2 cellular contexts compared by ENCODE assay signal in the genomic region with DNA sequence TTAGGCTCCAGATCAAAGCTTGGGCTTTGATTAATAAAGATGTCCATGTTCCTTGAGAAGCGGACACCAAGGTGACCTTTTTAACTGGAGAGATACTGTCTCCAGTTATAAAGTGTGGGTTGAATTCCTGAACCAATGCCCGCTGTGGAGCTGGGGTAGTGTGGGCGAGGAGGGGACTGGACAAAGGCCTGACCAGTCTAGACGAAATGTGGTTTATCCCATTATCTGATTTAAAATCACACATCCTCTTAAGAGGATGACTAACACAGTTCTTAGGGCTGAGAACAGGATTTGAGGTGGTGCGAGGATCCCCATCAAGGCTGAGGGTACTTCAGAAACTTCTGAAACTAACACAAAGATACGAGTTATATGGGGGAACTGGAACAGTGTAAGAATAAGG.
TF ChIP-seq lines count a peak whose summit lies in the region.

No MANE protein-coding gene starts in this region.

TF ChIP-seq in SK-N-SH, 30 proteins besides CTCF, POLR2A, EP300 and RAD21 (continued from another document):
- TF ChIP-seq, protein P1, sequence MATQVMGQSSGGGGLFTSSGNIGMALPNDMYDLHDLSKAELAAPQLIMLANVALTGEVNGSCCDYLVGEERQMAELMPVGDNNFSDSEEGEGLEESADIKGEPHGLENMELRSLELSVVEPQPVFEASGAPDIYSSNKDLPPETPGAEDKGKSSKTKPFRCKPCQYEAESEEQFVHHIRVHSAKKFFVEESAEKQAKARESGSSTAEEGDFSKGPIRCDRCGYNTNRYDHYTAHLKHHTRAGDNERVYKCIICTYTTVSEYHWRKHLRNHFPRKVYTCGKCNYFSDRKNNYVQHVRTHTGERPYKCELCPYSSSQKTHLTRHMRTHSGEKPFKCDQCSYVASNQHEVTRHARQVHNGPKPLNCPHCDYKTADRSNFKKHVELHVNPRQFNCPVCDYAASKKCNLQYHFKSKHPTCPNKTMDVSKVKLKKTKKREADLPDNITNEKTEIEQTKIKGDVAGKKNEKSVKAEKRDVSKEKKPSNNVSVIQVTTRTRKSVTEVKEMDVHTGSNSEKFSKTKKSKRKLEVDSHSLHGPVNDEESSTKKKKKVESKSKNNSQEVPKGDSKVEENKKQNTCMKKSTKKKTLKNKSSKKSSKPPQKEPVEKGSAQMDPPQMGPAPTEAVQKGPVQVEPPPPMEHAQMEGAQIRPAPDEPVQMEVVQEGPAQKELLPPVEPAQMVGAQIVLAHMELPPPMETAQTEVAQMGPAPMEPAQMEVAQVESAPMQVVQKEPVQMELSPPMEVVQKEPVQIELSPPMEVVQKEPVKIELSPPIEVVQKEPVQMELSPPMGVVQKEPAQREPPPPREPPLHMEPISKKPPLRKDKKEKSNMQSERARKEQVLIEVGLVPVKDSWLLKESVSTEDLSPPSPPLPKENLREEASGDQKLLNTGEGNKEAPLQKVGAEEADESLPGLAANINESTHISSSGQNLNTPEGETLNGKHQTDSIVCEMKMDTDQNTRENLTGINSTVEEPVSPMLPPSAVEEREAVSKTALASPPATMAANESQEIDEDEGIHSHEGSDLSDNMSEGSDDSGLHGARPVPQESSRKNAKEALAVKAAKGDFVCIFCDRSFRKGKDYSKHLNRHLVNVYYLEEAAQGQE (IDR thresholded peaks at IDR 0.05; ENCODE audit: low read depth, low read length): no peak
- TF ChIP-seq POLR2AphosphoS5 (IDR thresholded peaks at IDR 0.05; ENCODE audit: low read depth, low read length): no peak
- TF ChIP-seq, protein P2, sequence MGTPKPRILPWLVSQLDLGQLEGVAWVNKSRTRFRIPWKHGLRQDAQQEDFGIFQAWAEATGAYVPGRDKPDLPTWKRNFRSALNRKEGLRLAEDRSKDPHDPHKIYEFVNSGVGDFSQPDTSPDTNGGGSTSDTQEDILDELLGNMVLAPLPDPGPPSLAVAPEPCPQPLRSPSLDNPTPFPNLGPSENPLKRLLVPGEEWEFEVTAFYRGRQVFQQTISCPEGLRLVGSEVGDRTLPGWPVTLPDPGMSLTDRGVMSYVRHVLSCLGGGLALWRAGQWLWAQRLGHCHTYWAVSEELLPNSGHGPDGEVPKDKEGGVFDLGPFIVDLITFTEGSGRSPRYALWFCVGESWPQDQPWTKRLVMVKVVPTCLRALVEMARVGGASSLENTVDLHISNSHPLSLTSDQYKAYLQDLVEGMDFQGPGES (IDR thresholded peaks at IDR 0.05; ENCODE audit: low read depth, low read length): no peak
- TF ChIP-seq, protein P3, sequence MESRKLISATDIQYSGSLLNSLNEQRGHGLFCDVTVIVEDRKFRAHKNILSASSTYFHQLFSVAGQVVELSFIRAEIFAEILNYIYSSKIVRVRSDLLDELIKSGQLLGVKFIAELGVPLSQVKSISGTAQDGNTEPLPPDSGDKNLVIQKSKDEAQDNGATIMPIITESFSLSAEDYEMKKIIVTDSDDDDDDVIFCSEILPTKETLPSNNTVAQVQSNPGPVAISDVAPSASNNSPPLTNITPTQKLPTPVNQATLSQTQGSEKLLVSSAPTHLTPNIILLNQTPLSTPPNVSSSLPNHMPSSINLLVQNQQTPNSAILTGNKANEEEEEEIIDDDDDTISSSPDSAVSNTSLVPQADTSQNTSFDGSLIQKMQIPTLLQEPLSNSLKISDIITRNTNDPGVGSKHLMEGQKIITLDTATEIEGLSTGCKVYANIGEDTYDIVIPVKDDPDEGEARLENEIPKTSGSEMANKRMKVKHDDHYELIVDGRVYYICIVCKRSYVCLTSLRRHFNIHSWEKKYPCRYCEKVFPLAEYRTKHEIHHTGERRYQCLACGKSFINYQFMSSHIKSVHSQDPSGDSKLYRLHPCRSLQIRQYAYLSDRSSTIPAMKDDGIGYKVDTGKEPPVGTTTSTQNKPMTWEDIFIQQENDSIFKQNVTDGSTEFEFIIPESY (IDR thresholded peaks at IDR 0.05; ENCODE audit: borderline replicate concordance, low read depth): no peak
- TF ChIP-seq, protein P4, sequence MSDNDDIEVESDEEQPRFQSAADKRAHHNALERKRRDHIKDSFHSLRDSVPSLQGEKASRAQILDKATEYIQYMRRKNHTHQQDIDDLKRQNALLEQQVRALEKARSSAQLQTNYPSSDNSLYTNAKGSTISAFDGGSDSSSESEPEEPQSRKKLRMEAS (IDR thresholded peaks at IDR 0.05; ENCODE audit: low read depth): no peak

TF ChIP-seq in SK-N-SH treated with all-trans-retinoic acid at 6 μM for 48 hours, 23 proteins besides CTCF, POLR2A, EP300 and RAD21 (continued from another document):
- TF ChIP-seq, protein P5, sequence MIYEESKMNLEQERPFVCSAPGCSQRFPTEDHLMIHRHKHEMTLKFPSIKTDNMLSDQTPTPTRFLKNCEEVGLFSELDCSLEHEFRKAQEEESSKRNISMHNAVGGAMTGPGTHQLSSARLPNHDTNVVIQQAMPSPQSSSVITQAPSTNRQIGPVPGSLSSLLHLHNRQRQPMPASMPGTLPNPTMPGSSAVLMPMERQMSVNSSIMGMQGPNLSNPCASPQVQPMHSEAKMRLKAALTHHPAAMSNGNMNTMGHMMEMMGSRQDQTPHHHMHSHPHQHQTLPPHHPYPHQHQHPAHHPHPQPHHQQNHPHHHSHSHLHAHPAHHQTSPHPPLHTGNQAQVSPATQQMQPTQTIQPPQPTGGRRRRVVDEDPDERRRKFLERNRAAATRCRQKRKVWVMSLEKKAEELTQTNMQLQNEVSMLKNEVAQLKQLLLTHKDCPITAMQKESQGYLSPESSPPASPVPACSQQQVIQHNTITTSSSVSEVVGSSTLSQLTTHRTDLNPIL (CRISPR knock-in tag; IDR thresholded peaks at IDR 0.05; ENCODE audit: low read depth): no peak
- TF ChIP-seq, protein P6, sequence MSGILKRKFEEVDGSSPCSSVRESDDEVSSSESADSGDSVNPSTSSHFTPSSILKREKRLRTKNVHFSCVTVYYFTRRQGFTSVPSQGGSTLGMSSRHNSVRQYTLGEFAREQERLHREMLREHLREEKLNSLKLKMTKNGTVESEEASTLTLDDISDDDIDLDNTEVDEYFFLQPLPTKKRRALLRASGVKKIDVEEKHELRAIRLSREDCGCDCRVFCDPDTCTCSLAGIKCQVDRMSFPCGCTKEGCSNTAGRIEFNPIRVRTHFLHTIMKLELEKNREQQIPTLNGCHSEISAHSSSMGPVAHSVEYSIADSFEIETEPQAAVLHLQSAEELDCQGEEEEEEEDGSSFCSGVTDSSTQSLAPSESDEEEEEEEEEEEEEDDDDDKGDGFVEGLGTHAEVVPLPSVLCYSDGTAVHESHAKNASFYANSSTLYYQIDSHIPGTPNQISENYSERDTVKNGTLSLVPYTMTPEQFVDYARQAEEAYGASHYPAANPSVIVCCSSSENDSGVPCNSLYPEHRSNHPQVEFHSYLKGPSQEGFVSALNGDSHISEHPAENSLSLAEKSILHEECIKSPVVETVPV (CRISPR knock-in tag; IDR thresholded peaks at IDR 0.05): no peak
- TF ChIP-seq CSDC2 (CRISPR knock-in tag; IDR thresholded peaks at IDR 0.05): no peak
- TF ChIP-seq ISL1 (CRISPR knock-in tag; IDR thresholded peaks at IDR 0.05): no peak
- TF ChIP-seq ZFP30 (CRISPR knock-in tag; IDR thresholded peaks at IDR 0.05): no peak
- TF ChIP-seq OSR1 (CRISPR knock-in tag; IDR thresholded peaks at IDR 0.05): no peak
- no peak for TF ChIP-seq ZC3H10 (CRISPR knock-in tag; IDR thresholded peaks at IDR 0.05)
- TF ChIP-seq BACH2 (CRISPR knock-in tag; IDR thresholded peaks at IDR 0.05; ENCODE audit: borderline replicate concordance): no peak
